ENCODE assay signal across 14 cellular contexts in genomic region chr2:201698588-201699226, GRCh38. TPM values are rescaled to one million over a fixed set of nuclear protein-coding genes. Genes with fewer than 3 reads are reported as not detected.
DNase-seq lines count a peak whose midpoint lies in the region; ATAC-seq, FAIRE-seq and TF ChIP-seq lines count a peak whose summit lies in the region.
"Had no signal": no experiment of that assay in that cellular context is flagged by ENCODE, and none has a peak within 500 bp of the region (broad histone marks: within the 10 kb centered on the region; RNA-seq: fewer than 3 reads in every experiment).

Gene MPP4 (minus strand): TSS chr2:201698644. CDS start chr2:201693954, 4,690 bp downstream.

- no peaks in the 10 kb centered on the region for H3K4me1 Mint-ChIP-seq in activated naive CD4-positive, alpha-beta T cell treated with anti-CD3 and anti-CD28 coated beads for 36 hours (ENCODE audit: low read depth)
- H3K4me1 Mint-ChIP-seq in T-cell = peaks cover 0 to 4% (median 0%) of the 10 kb centered on the region in 3 donors

- H2BK12ac ChIP-seq in trophoblast cell (ENCODE audit: low read length) = peak within 1 kb of the TSS; percentile 32

- H3K4me2 ChIP-seq in trophoblast cell (ENCODE audit: low read length) = no peak within 1 kb of the TSS

- no peak within 1 kb of the TSS for H2BK120ac ChIP-seq in trophoblast cell (ENCODE audit: insufficient read depth, low read length, poor library complexity)

- DNase-seq in RWPE2 (ENCODE audit: low spot score) (no peak), trophoblast cell (peak; percentile 13 to 77), NOMO-1 (lab: John Stamatoyannopoulos, UW; ENCODE audit: unreplicated experiment in 2 of 2) (no peak), T-cell (no peak), NCI-H2227 treated with DMSO at 0.1 percent for 48 hours (lab: John Stamatoyannopoulos, UW) (no peak)
- no peak for DNase-seq in activated naive CD4-positive, alpha-beta T cell treated with anti-CD3 and anti-CD28 coated beads for 36 hours
- DNase-seq: activated effector memory CD4-positive, alpha-beta T cell treated with anti-CD3 and anti-CD28 coated beads, Interleukin-2, amount 50 U/mL, for 16 hours; effector CD4-positive, alpha-beta T cell; NK-92 treated with Interleukin-12 subunit alpha and Interleukin-12 subunit beta, amount 100 ng/mL, for 24 hours had no signal

- no peak within 1 kb of the TSS for H2BK5ac ChIP-seq in trophoblast cell (ENCODE audit: low read depth, low read length, poor library complexity)

- H3K9me3 ChIP-seq in RWPE2 (ENCODE audit: severe bottlenecking) = no peaks in the 10 kb centered on the region
- H3K9me3 ChIP-seq in trophoblast cell (ENCODE audit: insufficient read depth, low read depth, low read length) = no peaks in the 10 kb centered on the region
- H3K9me3 ChIP-seq: MG63 had no signal

- no peak within 1 kb of the TSS for H3K18ac ChIP-seq in trophoblast cell (ENCODE audit: low read length)

- peaks cover 14% of the 10 kb centered on the region for H3K36me3 ChIP-seq in RWPE2 (ENCODE audit: low read depth)
- peaks cover 0 to 5% of the 10 kb centered on the region in 2 experiments for H3K36me3 ChIP-seq in trophoblast cell (ENCODE audit: control insufficient read depth in 1 of 2, insufficient read depth in 2 of 2, low read length in 2 of 2)

- H4K8ac ChIP-seq in trophoblast cell (ENCODE audit: low read depth, low read length) = no peak within 1 kb of the TSS

- H4K91ac ChIP-seq in trophoblast cell (ENCODE audit: low read depth, low read length) = peak within 1 kb of the TSS; percentile 23

- peaks cover 4% of the 10 kb centered on the region for H3K79me1 ChIP-seq in trophoblast cell (ENCODE audit: low read length)

- H2AFZ ChIP-seq in trophoblast cell (ENCODE audit: insufficient read depth, low read length, poor library complexity) = no peak within 1 kb of the TSS
- H2AFZ ChIP-seq: parathyroid adenoma had no signal

- H3K9me3 Mint-ChIP-seq in activated naive CD4-positive, alpha-beta T cell treated with anti-CD3 and anti-CD28 coated beads for 36 hours = no peaks in the 10 kb centered on the region
- no peaks in the 10 kb centered on the region for H3K9me3 Mint-ChIP-seq in T-cell

- peaks cover 3% of the 10 kb centered on the region for H3K36me3 Mint-ChIP-seq in activated naive CD4-positive, alpha-beta T cell treated with anti-CD3 and anti-CD28 coated beads for 36 hours (ENCODE audit: low read depth)
- H3K36me3 Mint-ChIP-seq in T-cell = peaks cover 14% of the 10 kb centered on the region

- no peak within 1 kb of the TSS for H2AK5ac ChIP-seq in trophoblast cell (ENCODE audit: low read length)

- POLR2A ChIA-PET in T-cell (lab: Charles Lee) = no interaction called here

- H3K27ac ChIP-seq in RWPE2 (ENCODE audit: poor library complexity, severe bottlenecking) (peak within 1 kb of the TSS; percentile 78), trophoblast cell (ENCODE audit: low read depth, low read length) (peak within 1 kb of the TSS; percentile 77)
- H3K27ac ChIP-seq: parathyroid adenoma had no signal

- H3K79me2 ChIP-seq in trophoblast cell (ENCODE audit: control insufficient read depth, insufficient read depth, low read length, poor library complexity) = no peaks in the 10 kb centered on the region
- H3K79me2 ChIP-seq: parathyroid adenoma had no signal

- intact Hi-C loops in activated naive CD4-positive, alpha-beta T cell treated with anti-CD3 and anti-CD28 coated beads for 36 hours (cut with micrococcal nuclease) = no loop called here

- H3K4me1 ChIP-seq in RWPE2 (ENCODE audit: insufficient read depth, poor library complexity, severe bottlenecking) (peaks cover 35% of the 10 kb centered on the region), trophoblast cell (ENCODE audit: control insufficient read depth in 1 of 2, insufficient read depth in 2 of 2, low read length in 2 of 2) (peaks cover 9 to 10% of the 10 kb centered on the region in 2 experiments)

- no peak within 1 kb of the TSS for H3K23ac ChIP-seq in trophoblast cell (ENCODE audit: low read length)

- no peak within 1 kb of the TSS for H4K12ac ChIP-seq in trophoblast cell (ENCODE audit: low read depth, low read length)

- H3K4me3 ChIP-seq in RWPE2 (ENCODE audit: severe bottlenecking) (no peak within 1 kb of the TSS), trophoblast cell (ENCODE audit: low read depth, low read length) (no peak within 1 kb of the TSS)
- H3K4me3 ChIP-seq: MG63 had no signal

- ATAC-seq in RWPE2 (ENCODE audit: low read depth) (peak; percentile 16; the same call in 1 of the 3 replicates), T-cell (replicated peaks in 1 of 4) (no peak)

- H3K27me3 ChIP-seq in RWPE2 (ENCODE audit: insufficient read depth, poor library complexity, severe bottlenecking) (no peaks in the 10 kb centered on the region), trophoblast cell (ENCODE audit: insufficient read depth, low read length) (no peaks in the 10 kb centered on the region)
- H3K27me3 ChIP-seq: MG63 had no signal

- WGBS in trophoblast cell (ENCODE audit: extremely low coverage, insufficient coverage, insufficient read length) = no CpG with 5 or more reads among the region's 3 CpGs

- H3K4me3 Mint-ChIP-seq in activated naive CD4-positive, alpha-beta T cell treated with anti-CD3 and anti-CD28 coated beads for 36 hours = no peak within 1 kb of the TSS
- H3K4me3 Mint-ChIP-seq in T-cell = no peak within 1 kb of the TSS

- H3K9ac ChIP-seq in trophoblast cell (ENCODE audit: low read length) = no peak within 1 kb of the TSS
- H3K9ac ChIP-seq: parathyroid adenoma had no signal

- no peak for TF ChIP-seq CTCF in RWPE2 (IDR thresholded peaks at IDR 0.05; ENCODE audit: poor library complexity, severe bottlenecking)

- no peaks in the 10 kb centered on the region for H3K27me3 Mint-ChIP-seq in activated naive CD4-positive, alpha-beta T cell treated with anti-CD3 and anti-CD28 coated beads for 36 hours (ENCODE audit: low read depth)
- H3K27me3 Mint-ChIP-seq in T-cell = no peaks in the 10 kb centered on the region

- no peak within 1 kb of the TSS for H3K4ac ChIP-seq in trophoblast cell (ENCODE audit: low read depth, low read length)

- FAIRE-seq in G401.6 (lab: Jason Lieb, UNC) (peak; percentile 98), endometrium (lab: Jason Lieb, UNC) (peak; percentile 12)

- CTCF ChIA-PET in activated naive CD4-positive, alpha-beta T cell treated with anti-CD3 and anti-CD28 coated beads for 36 hours (lab: Charles Lee) = interaction anchor here (1.0 kb wide), 1 partner anchor 19 kb away, joined by 3 read pairs; no protein-coding TSS in a partner anchor
- CTCF ChIA-PET in T-cell (lab: Charles Lee) = interaction anchor here in 1 of 2 donors (0.6 kb wide), 1 partner anchor 453 kb away, joined by 6 read pairs; no protein-coding TSS in a partner anchor

- no peak within 1 kb of the TSS for H3K14ac ChIP-seq in trophoblast cell (ENCODE audit: low read length)

- no peak within 1 kb of the TSS for H3K27ac Mint-ChIP-seq in activated naive CD4-positive, alpha-beta T cell treated with anti-CD3 and anti-CD28 coated beads for 36 hours
- H3K27ac Mint-ChIP-seq in T-cell = no peak within 1 kb of the TSS

RNA-seq across cellular contexts. Expression of gene MPP4, which starts in this region (rescaled TPM):
- polyA plus RNA-seq in trophoblast cell (2013) = 0.06 and 0.07 TPM in 2 replicates
- total RNA-seq in activated naive CD4-positive, alpha-beta T cell treated with anti-CD3 and anti-CD28 coated beads for 36 hours = not detected
- total RNA-seq in T-cell = under 1 TPM in 1 of 5 donors, not detected in 4; 0.13 TPM
- total RNA-seq: H4 had no signal

Comparison
In these comparisons a context has a peak if more than half of its experiments do, and no peak if none do; other contexts are left out.
1. DNase-seq: peak in trophoblast cell (2 of 2); none in RWPE2 (single experiment), activated naive CD4-positive, alpha-beta T cell treated with anti-CD3 and anti-CD28 coated beads for 36 hours (single experiment), NOMO-1 (0 of 2), T-cell (0 of 34) and NCI-H2227 treated with DMSO at 0.1 percent for 48 hours (single experiment).